16 cellular contexts compared by ENCODE assay signal in the genomic region with DNA sequence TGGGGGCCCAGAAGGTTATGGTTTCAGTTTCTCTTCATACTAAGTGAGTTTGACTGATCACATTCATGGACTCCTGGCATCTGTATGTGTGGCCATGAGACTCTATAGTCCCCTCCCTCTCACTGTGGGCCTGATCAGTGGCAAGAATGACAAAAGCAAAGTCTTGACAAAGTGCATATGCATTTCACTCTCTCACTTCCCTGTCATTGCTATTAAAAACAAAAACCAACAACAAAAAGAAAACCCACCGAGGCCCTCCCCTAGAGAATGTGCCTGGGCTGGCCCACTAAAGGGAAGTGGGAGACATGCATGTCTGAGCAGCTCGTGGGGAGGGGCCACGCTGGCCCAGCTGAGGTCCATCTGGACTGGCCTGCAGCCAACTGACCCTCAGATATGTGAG.
A peak's percentile ranks its signal among the peaks of the same experiment; 100 is the strongest.
DNase-seq lines count a peak whose midpoint lies in the region; ATAC-seq, FAIRE-seq and TF ChIP-seq lines count a peak whose summit lies in the region.
"Had no signal": no experiment of that assay in that cellular context is flagged by ENCODE, and none has a peak within 500 bp of the region (broad histone marks: within the 10 kb centered on the region; RNA-seq: fewer than 3 reads in every experiment).

No MANE protein-coding gene starts in this region.

- no peaks in the 10 kb centered on the region for H3K27me3 ChIP-seq in GM12878 (replicated peaks in 1 of 2; ENCODE audit: control insufficient read depth in 2 of 2, insufficient read depth in 2 of 2, low read length in 1 of 2)
- H3K27me3 ChIP-seq: body of pancreas, dorsolateral prefrontal cortex, Peyer's patch had no signal

- BruUV-seq in GM12878 (replicated peaks; lab: Mats Ljungman, UMichigan): no TSS peak

- TF ChIP-seq EP300 in GM12878 (IDR thresholded peaks at IDR 0.05; ENCODE audit: borderline replicate concordance in 1 of 2, control insufficient read depth in 1 of 2, low read depth in 2 of 2, low read length in 2 of 2): no peak

- no peaks in the 10 kb centered on the region for H3K36me3 ChIP-seq in GM12878 (ENCODE audit: control insufficient read depth in 2 of 2, insufficient read depth in 2 of 2, low read length in 1 of 2)
- H3K36me3 ChIP-seq: Peyer's patch had no signal

- RAD21 ChIA-PET in GM12878 (lab: Charles Lee; ENCODE audit: unreplicated experiment): no interaction called here

- ATAC-seq in GM18505 (IDR thresholded peaks at IDR 0.05; ENCODE audit: unreplicated experiment) (peak; percentile 86), GM21390 (IDR thresholded peaks at IDR 0.05; ENCODE audit: unreplicated experiment) (peak; percentile 69), HG02973 (IDR thresholded peaks at IDR 0.05; ENCODE audit: unreplicated experiment) (peak; percentile 76), GM12878 (peak; percentile 86)
- ATAC-seq: body of pancreas had no signal

- H3K4me2 ChIP-seq in GM12878 (ENCODE audit: control insufficient read depth, insufficient read depth): peak overlapping the region; percentile 45; the same call in 1 of the 2 replicates

- TF ChIP-seq POLR2A in GM18505 (IDR thresholded peaks at IDR 0.05; ENCODE audit: borderline replicate concordance, extremely low read depth, insufficient read depth, insufficient read length) (no peak), GM12878 (IDR thresholded peaks at IDR 0.05; ENCODE audit: low read depth, low read length) (no peak)

- WGBS in GM12878 (ENCODE audit: insufficient coverage, insufficient replicate concordance, low lambda C conversion rate, missing lambda C conversion rate): 0% methylated on average over 3 of the region's 3 CpGs

- POLR2A ChIA-PET in GM12878 (lab: Charles Lee): no interaction called here

- no peak for TF ChIP-seq CTCF in GM12878 (IDR thresholded peaks at IDR 0.05 in 2 of 3, conservative IDR thresholded peaks at IDR 0.05 in 1 of 3; ENCODE audit: control insufficient read depth in 2 of 3, extremely low read depth in 1 of 3, insufficient read depth in 1 of 3, low read depth in 3 of 3, low read length in 3 of 3)

- H3K79me2 ChIP-seq in GM12878 (ENCODE audit: control insufficient read depth, insufficient read depth, low read length): no peaks in the 10 kb centered on the region

- H3K9me3 ChIP-seq in GM12878 (replicated peaks; ENCODE audit: control insufficient read depth, insufficient read depth, low read length): no peaks in the 10 kb centered on the region; the same call in 2 of the 3 replicates
- H3K9me3 ChIP-seq: body of pancreas, Peyer's patch had no signal

- intact Hi-C loops in GM12878 (cut with micrococcal nuclease; ENCODE audit: unreplicated experiment): no loop called here

- TF ChIP-seq RAD21 in GM12878 (IDR thresholded peaks at IDR 0.05; ENCODE audit: insufficient read depth, low read depth, low read length): no peak

- no peaks in the 10 kb centered on the region for H4K20me1 ChIP-seq in GM12878 (ENCODE audit: control insufficient read depth, insufficient read depth)

- in situ Hi-C loops in GM12878 (cut with MboI): no loop called here

- H2AFZ ChIP-seq in GM12878 (ENCODE audit: control insufficient read depth, low read depth, low read length): no peak overlapping the region

- H3K4me3 ChIP-seq in GM12878: no peak overlapping the region
- H3K4me3 ChIP-seq: body of pancreas, dorsolateral prefrontal cortex, Peyer's patch had no signal

- FAIRE-seq in GM12878 (lab: Jason Lieb, UNC): peak; percentile 73
- FAIRE-seq: D721Med, GM19239 had no signal

- SMC1A ChIA-PET in GM12878 (lab: Charles Lee; ENCODE audit: uncharacterized antibody, unreplicated experiment): no interaction called here

- CTCF ChIA-PET in GM12878 (lab: Yijun Ruan, JAX): interaction anchor here (2.8 to 3.4 kb wide), 2 partner anchors 11 to 17 kb away, joined by 8 to 9 read pairs; no protein-coding TSS in a partner anchor

- DNase-seq in GM12878 (ENCODE audit: low read depth, low spot score) (peak; percentile 42), NCI-H1694 (lab: John Stamatoyannopoulos, UW) (no peak), HuH-7 (ENCODE audit: low spot score) (no peak), amygdala (lab: John Stamatoyannopoulos, UW) (no peak)
- no peak for DNase-seq in stimulated activated CD8-positive, alpha-beta memory T cell treated with anti-CD3 and anti-CD28 coated beads, Interleukin-4, amount 100 ng/mL, for 48 hours
- DNase-seq: body of pancreas, dorsolateral prefrontal cortex, hippocampal formation, NCI-H524, Peyer's patch, posterior cingulate gyrus had no signal

- H3K27ac ChIP-seq in GM12878 (ENCODE audit: control insufficient read depth, insufficient read depth): no peak overlapping the region
- H3K27ac ChIP-seq: body of pancreas, dorsolateral prefrontal cortex, Peyer's patch had no signal

- no peak overlapping the region for H3K9ac ChIP-seq in GM12878 (ENCODE audit: control insufficient read depth, insufficient read depth, low read length)

- H3K4me1 ChIP-seq in GM12878 (ENCODE audit: control insufficient read depth, insufficient read depth, low read length): peaks cover 24% of the 10 kb centered on the region
- H3K4me1 ChIP-seq: body of pancreas, Peyer's patch had no signal

TF ChIP-seq in GM12878, 131 proteins besides CTCF, POLR2A, EP300 and RAD21 (continues in another document):
- TF ChIP-seq PML (IDR thresholded peaks at IDR 0.05; ENCODE audit: low read length) (no peak), MYB (IDR thresholded peaks at IDR 0.05; ENCODE audit: borderline replicate concordance, low read depth, low read length) (no peak), SMAD5 (IDR thresholded peaks at IDR 0.05; ENCODE audit: low read depth) (no peak), CBX5 (IDR thresholded peaks at IDR 0.05; ENCODE audit: low read depth) (no peak), MTA2 (IDR thresholded peaks at IDR 0.05; ENCODE audit: low read depth) (peak; percentile 54; the same call in 1 of the 2 replicates), SMC3 (IDR thresholded peaks at IDR 0.05; ENCODE audit: borderline replicate concordance, low read length) (no peak), GATAD2B (conservative IDR thresholded peaks at IDR 0.05; ENCODE audit: low read depth) (no peak), PAX8 (IDR thresholded peaks at IDR 0.05) (no peak), KDM1A (IDR thresholded peaks at IDR 0.05; ENCODE audit: borderline replicate concordance) (no peak), NFYA (IDR thresholded peaks at IDR 0.05; ENCODE audit: borderline replicate concordance, low read depth, low read length) (no peak), HDGF (IDR thresholded peaks at IDR 0.05) (no peak), PAX5 (IDR thresholded peaks at IDR 0.05; ENCODE audit: borderline replicate concordance, low read depth, low read length) (0 out of 2 replicates have a peak, but pooled peaks have one; percentile 8), HDAC6 (IDR thresholded peaks at IDR 0.05; ENCODE audit: unreplicated experiment) (no peak), DPF2 (IDR thresholded peaks at IDR 0.05) (0 out of 2 replicates have a peak, but pooled peaks have one; percentile 28), WRNIP1 (IDR thresholded peaks at IDR 0.05; ENCODE audit: borderline replicate concordance, low read depth, low read length) (no peak)
- TF ChIP-seq, protein P1, sequence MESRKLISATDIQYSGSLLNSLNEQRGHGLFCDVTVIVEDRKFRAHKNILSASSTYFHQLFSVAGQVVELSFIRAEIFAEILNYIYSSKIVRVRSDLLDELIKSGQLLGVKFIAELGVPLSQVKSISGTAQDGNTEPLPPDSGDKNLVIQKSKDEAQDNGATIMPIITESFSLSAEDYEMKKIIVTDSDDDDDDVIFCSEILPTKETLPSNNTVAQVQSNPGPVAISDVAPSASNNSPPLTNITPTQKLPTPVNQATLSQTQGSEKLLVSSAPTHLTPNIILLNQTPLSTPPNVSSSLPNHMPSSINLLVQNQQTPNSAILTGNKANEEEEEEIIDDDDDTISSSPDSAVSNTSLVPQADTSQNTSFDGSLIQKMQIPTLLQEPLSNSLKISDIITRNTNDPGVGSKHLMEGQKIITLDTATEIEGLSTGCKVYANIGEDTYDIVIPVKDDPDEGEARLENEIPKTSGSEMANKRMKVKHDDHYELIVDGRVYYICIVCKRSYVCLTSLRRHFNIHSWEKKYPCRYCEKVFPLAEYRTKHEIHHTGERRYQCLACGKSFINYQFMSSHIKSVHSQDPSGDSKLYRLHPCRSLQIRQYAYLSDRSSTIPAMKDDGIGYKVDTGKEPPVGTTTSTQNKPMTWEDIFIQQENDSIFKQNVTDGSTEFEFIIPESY (IDR thresholded peaks at IDR 0.05): no peak
- TF ChIP-seq, protein P2, sequence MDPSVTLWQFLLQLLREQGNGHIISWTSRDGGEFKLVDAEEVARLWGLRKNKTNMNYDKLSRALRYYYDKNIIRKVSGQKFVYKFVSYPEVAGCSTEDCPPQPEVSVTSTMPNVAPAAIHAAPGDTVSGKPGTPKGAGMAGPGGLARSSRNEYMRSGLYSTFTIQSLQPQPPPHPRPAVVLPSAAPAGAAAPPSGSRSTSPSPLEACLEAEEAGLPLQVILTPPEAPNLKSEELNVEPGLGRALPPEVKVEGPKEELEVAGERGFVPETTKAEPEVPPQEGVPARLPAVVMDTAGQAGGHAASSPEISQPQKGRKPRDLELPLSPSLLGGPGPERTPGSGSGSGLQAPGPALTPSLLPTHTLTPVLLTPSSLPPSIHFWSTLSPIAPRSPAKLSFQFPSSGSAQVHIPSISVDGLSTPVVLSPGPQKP (IDR thresholded peaks at IDR 0.05; ENCODE audit: low read depth, low read length): no peak
- TF ChIP-seq, protein P3, sequence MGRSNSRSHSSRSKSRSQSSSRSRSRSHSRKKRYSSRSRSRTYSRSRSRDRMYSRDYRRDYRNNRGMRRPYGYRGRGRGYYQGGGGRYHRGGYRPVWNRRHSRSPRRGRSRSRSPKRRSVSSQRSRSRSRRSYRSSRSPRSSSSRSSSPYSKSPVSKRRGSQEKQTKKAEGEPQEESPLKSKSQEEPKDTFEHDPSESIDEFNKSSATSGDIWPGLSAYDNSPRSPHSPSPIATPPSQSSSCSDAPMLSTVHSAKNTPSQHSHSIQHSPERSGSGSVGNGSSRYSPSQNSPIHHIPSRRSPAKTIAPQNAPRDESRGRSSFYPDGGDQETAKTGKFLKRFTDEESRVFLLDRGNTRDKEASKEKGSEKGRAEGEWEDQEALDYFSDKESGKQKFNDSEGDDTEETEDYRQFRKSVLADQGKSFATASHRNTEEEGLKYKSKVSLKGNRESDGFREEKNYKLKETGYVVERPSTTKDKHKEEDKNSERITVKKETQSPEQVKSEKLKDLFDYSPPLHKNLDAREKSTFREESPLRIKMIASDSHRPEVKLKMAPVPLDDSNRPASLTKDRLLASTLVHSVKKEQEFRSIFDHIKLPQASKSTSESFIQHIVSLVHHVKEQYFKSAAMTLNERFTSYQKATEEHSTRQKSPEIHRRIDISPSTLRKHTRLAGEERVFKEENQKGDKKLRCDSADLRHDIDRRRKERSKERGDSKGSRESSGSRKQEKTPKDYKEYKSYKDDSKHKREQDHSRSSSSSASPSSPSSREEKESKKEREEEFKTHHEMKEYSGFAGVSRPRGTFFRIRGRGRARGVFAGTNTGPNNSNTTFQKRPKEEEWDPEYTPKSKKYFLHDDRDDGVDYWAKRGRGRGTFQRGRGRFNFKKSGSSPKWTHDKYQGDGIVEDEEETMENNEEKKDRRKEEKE (IDR thresholded peaks at IDR 0.05): no peak
